25 cellular contexts compared by ENCODE assay signal in genomic region chr1:167864392-167864992, GRCh38. TPM values are rescaled to one million over a fixed set of nuclear protein-coding genes. Genes with fewer than 3 reads are reported as not detected.
"Had no signal": no experiment of that assay in that cellular context is flagged by ENCODE, and none has a peak within 500 bp of the region (broad histone marks: within the 10 kb centered on the region; RNA-seq: fewer than 3 reads in every experiment).

No MANE protein-coding gene starts in this region.

- H3K36me3 ChIP-seq: lower lobe of right lung, neural progenitor cell, right lobe of liver, stomach, suprapubic skin, tibial nerve, uterus had no signal

- DNase-seq: activated CD4-positive, alpha-beta T cell treated with anti-CD3 and anti-CD28 coated beads for 48 hours; activated CD8-positive, alpha-beta memory T cell treated with anti-CD3 and anti-CD28 coated beads, Interleukin-2, amount 10 ng/mL, durations not matched to agents 7 days and 5 days; activated CD8-positive, alpha-beta T cell treated with anti-CD3 and anti-CD28 coated beads for 36 hours; activated gamma-delta T cell; activated naive CD4-positive, alpha-beta T cell treated with anti-CD3 and anti-CD28 coated beads, Interleukin-2, amount 50 U/mL, for 16 hours; activated naive CD8-positive, alpha-beta T cell treated with anti-CD3 and anti-CD28 coated beads, Interleukin-2, amount 50 U/mL, for 24 hours; cerebellar nuclear complex; foreskin keratinocyte; immature natural killer cell; lower lobe of right lung; naive thymus-derived CD4-positive, alpha-beta T cell; posterior cingulate gyrus; right lobe of liver; stimulated activated CD4-positive, alpha-beta T cell treated with anti-CD3 and anti-CD28 coated beads, Interleukin-15, amount 100 ng/mL, for 24 hours; stomach; uterus had no signal

- H3K4me1 ChIP-seq: foreskin keratinocyte, lower lobe of right lung, right lobe of liver, stomach, suprapubic skin, tibial nerve, uterus had no signal

- H2AFZ ChIP-seq: neural progenitor cell had no signal

- H3K9me3 ChIP-seq: lower lobe of right lung, right lobe of liver, stomach, suprapubic skin, tibial nerve, uterus had no signal

- H3K4me2 ChIP-seq: neural progenitor cell had no signal

- H3K27me3 ChIP-seq: foreskin keratinocyte, neural progenitor cell, right lobe of liver, stomach, suprapubic skin, tibial nerve, uterus had no signal

- H3K9ac ChIP-seq: neural progenitor cell had no signal

- H3K4me3 ChIP-seq: coronary artery, lower lobe of right lung, neural progenitor cell, right lobe of liver, skin epidermis, stomach, suprapubic skin, tibial nerve, uterus had no signal

- ATAC-seq: activated CD8-positive, alpha-beta memory T cell treated with anti-CD3 and anti-CD28 coated beads, Interleukin-2, amount 10 ng/mL, durations not matched to agents 7 days and 5 days; activated CD8-positive, alpha-beta T cell treated with anti-CD3 and anti-CD28 coated beads for 36 hours; activated naive CD8-positive, alpha-beta T cell treated with anti-CD3 and anti-CD28 coated beads, Interleukin-2, amount 50 U/mL, for 24 hours; foreskin keratinocyte; left lobe of liver; lower lobe of right lung; naive thymus-derived CD4-positive, alpha-beta T cell; right lobe of liver; stimulated activated memory B cell treated with anti-CD40 and anti-IgM and Interleukin-4, amounts not matched to agents 10 μg/mL and 1 μg/mL and 100 μg/mL, for 72 hours had no signal

- H3K27ac ChIP-seq: coronary artery, foreskin keratinocyte, lower lobe of right lung, neural progenitor cell, right lobe of liver, skin epidermis, stomach, suprapubic skin, tibial nerve, uterus had no signal

RNA-seq across cellular contexts. Expression of gene ADCY10, which starts 49.4 kb away (rescaled TPM):
- total RNA-seq: activated T-helper 1 cell treated with anti-CD3 and anti-CD28 coated beads, Interleukin-12 subunit alpha, Interleukin-12 subunit beta, Interleukin-2, Interleukin-4 antibody, amounts not matched to agents 30 ng/mL and 10 ng/mL and 1 ng/mL, durations not matched to agents 14 hours and 24 hours and 36 hours; kidney epithelial cell; stomach; suprapubic skin; tibial nerve had no signal
- polyA plus RNA-seq: immature natural killer cell had no signal
